2 cellular contexts compared by ENCODE assay signal in genomic region chr2:21746499-21746898, GRCh38.
TF ChIP-seq lines count a peak whose summit lies in the region.

No MANE protein-coding gene starts in this region.

TF ChIP-seq in HepG2, 621 proteins besides CTCF, POLR2A, EP300 and RAD21 (continued from another document):
- TF ChIP-seq ZFP36 (IDR thresholded peaks at IDR 0.05; ENCODE audit: borderline replicate concordance, low read depth, low read length, partially characterized antibody) (peak; percentile 92), ZNF780A (CRISPR knock-in tag; IDR thresholded peaks at IDR 0.05) (peak; percentile 79; the same call in 1 of the 2 replicates)
- TF ChIP-seq, protein P1, sequence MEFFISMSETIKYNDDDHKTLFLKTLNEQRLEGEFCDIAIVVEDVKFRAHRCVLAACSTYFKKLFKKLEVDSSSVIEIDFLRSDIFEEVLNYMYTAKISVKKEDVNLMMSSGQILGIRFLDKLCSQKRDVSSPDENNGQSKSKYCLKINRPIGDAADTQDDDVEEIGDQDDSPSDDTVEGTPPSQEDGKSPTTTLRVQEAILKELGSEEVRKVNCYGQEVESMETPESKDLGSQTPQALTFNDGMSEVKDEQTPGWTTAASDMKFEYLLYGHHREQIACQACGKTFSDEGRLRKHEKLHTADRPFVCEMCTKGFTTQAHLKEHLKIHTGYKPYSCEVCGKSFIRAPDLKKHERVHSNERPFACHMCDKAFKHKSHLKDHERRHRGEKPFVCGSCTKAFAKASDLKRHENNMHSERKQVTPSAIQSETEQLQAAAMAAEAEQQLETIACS (CRISPR knock-in tag; IDR thresholded peaks at IDR 0.05) = no peak

TF ChIP-seq in IMR-90, 13 proteins besides CTCF, POLR2A, EP300 and RAD21:
- TF ChIP-seq MXI1 (IDR thresholded peaks at IDR 0.05; ENCODE audit: borderline replicate concordance, low read depth, low read length) (no peak), CEBPB (IDR thresholded peaks at IDR 0.05; ENCODE audit: low read depth, low read length) (no peak), RFX5 (IDR thresholded peaks at IDR 0.05; ENCODE audit: low read depth, low read length) (no peak), CHD1 (IDR thresholded peaks at IDR 0.05; ENCODE audit: low read depth, low read length) (no peak), ELK1 (IDR thresholded peaks at IDR 0.05; ENCODE audit: borderline replicate concordance, low read depth, low read length) (no peak), MAZ (IDR thresholded peaks at IDR 0.05; ENCODE audit: borderline replicate concordance, low read depth, low read length) (no peak), FOS (IDR thresholded peaks at IDR 0.05; ENCODE audit: low read depth, low read length) (no peak)
